ENCODE assay signal across 8 cellular contexts in the genomic region with DNA sequence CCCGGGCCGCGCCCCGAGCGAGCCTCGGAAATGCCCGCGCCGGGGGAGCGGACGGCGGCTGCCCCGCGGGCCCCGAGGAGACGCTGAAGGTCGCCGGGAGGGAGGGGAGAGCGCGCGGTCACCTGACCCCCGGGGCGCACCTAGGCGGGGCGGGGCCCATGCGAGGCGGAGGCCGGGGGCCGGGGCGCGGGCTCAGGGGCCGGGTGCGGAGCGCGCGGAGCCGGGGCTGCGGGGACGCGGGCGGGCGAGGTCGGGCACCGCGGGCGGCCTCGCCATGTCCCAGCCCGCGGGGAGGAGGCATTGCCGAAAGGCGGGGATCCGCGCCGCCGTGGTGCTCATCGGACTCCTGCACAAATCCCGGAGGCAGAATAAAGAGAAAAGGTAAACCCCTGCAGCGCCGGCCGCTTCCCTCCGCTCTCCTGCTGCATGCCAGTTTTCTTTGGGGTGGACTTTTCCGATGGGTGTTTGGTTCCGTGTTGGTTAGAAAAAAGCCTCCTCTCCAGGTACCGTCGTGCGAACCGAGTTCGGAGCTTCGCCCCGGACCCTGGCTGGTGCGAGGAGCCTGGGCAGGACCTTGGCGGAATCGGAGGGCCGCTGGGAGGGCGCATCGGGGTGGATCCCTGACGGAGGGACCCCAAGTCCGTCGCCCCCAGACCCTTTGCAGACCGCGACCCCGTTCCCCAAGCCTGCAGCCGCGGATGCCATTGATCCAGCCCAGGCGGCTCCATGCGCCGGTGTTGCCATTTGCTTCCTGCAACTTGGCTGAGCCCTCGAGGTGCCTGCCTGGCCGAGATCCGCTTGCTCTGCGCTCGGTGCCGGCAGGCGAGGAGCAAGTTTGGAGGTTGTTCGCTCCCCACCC. TPM values are rescaled to one million over a fixed set of nuclear protein-coding genes. Genes with fewer than 3 reads are reported as not detected.
DNase-seq lines count a peak whose midpoint lies in the region; ATAC-seq and TF ChIP-seq lines count a peak whose summit lies in the region.

No MANE protein-coding gene starts in this region.

- ATAC-seq in natural killer cell: peak in 2 of 3 donors; percentile 18 to 44

- no peaks in the 10 kb centered on the region for H3K36me3 Mint-ChIP-seq in natural killer cell

- peaks cover 57 to 74% of the 10 kb centered on the region in 2 donors for H3K4me1 Mint-ChIP-seq in natural killer cell

- H3K9me3 Mint-ChIP-seq in natural killer cell: no peaks in the 10 kb centered on the region

- DNase-seq in activated CD4-positive, alpha-beta T cell treated with anti-CD3 and anti-CD28 coated beads for 48 hours: peak; percentile 40
- no peak for DNase-seq in activated CD4-positive, alpha-beta T cell treated with anti-CD3 and anti-CD28 coated beads, Interleukin-2, amount 50 U/mL, for 1 hour
- DNase-seq in T-helper 22 cell (ENCODE audit: low read depth) (peak; percentile 7), epithelial cell of esophagus (ENCODE audit: low read depth) (peak; percentile 49), natural killer cell (no peak), 8988T (no peak), NOMO-1 treated with DMSO at 0.1 percent for 48 hours (lab: John Stamatoyannopoulos, UW; ENCODE audit: unreplicated experiment) (no peak), T-helper 9 cell (no peak)

- H3K27me3 Mint-ChIP-seq in natural killer cell (ENCODE audit: low read depth in 2 of 2): no peaks in the 10 kb centered on the region

- intact Hi-C loops in natural killer cell (cut with micrococcal nuclease): loop anchor here (10.0 kb wide), 1 partner anchor 51 kb away; no protein-coding TSS in a partner anchor

- no peak for TF ChIP-seq CTCF in epithelial cell of esophagus (IDR thresholded peaks at IDR 0.05; ENCODE audit: insufficient read depth, low read depth, low read length, missing control alignments)
- TF ChIP-seq CTCF in natural killer cell (IDR thresholded peaks at IDR 0.05): no peak

- peak overlapping the region in 1 of 2 donors; percentile 66 for H3K27ac Mint-ChIP-seq in natural killer cell

- H3K4me3 Mint-ChIP-seq in natural killer cell: peak overlapping the region; percentile 86

- peak overlapping the region; percentile 76 for H3K4me3 ChIP-seq in epithelial cell of esophagus (ENCODE audit: low read length)

RNA-seq across cellular contexts. Expression of a gene that starts 57.7 kb away (rescaled TPM):
- 100 to 1,000 TPM; 274 to 418 (median 390) TPM for total RNA-seq in natural killer cell

Comparison
In these comparisons a context has a peak if more than half of its experiments do, and no peak if none do; other contexts are left out.
1. DNase-seq: peak in activated CD4-positive, alpha-beta T cell treated with anti-CD3 and anti-CD28 coated beads for 48 hours (single experiment), T-helper 22 cell (single experiment) and epithelial cell of esophagus (single experiment); none in activated CD4-positive, alpha-beta T cell treated with anti-CD3 and anti-CD28 coated beads, Interleukin-2, amount 50 U/mL, for 1 hour (single experiment), natural killer cell (single experiment), 8988T (single experiment), NOMO-1 treated with DMSO at 0.1 percent for 48 hours (single experiment) and T-helper 9 cell (single experiment).